Comparison of ENCODE assay signal across 25 cellular contexts in genomic region chr2:142805244-142805643, GRCh38.
"Had no signal": no experiment of that assay in that cellular context is flagged by ENCODE, and none has a peak within 500 bp of the region (broad histone marks: within the 10 kb centered on the region; RNA-seq: fewer than 3 reads in every experiment).

No MANE protein-coding gene starts in this region.

- H3K4me1 ChIP-seq: colonic mucosa, gastrocnemius medialis, lower lobe of right lung, pancreas, right atrium auricular region, stomach, thyroid gland, vagina had no signal

- H3K4me3 ChIP-seq: colonic mucosa, gastrocnemius medialis, lower lobe of right lung, pancreas, right atrium auricular region, stomach, thyroid gland, vagina had no signal

- H3K36me3 ChIP-seq: colonic mucosa, gastrocnemius medialis, lower lobe of right lung, pancreas, right atrium auricular region, stomach, thyroid gland, vagina had no signal

- H3K27me3 ChIP-seq: colonic mucosa, gastrocnemius medialis, pancreas, right atrium auricular region, stomach, thyroid gland, vagina had no signal

- H3K27ac ChIP-seq: colonic mucosa, epithelial cell of prostate, gastrocnemius medialis, lower lobe of right lung, pancreas, right atrium auricular region, stomach, thyroid gland, vagina had no signal

- DNase-seq: colonic mucosa; effector CD8-positive, alpha-beta T cell; endodermal cell; foreskin fibroblast; gastrocnemius medialis; head of caudate nucleus; kidney; left colon; left ventricle myocardium superior; lower lobe of right lung; naive thymus-derived CD8-positive, alpha-beta T cell; nephron progenitor cell; occipital lobe; pancreas; stimulated activated CD4-positive, alpha-beta T cell treated with anti-CD3 and anti-CD28 coated beads, Interleukin-2, amount 100 ng/mL, for 24 hours; stimulated activated CD4-positive, alpha-beta T cell treated with anti-CD3 and anti-CD28 coated beads, Interleukin-4, amount 100 ng/mL, for 24 hours; stimulated activated naive CD4-positive, alpha-beta T cell treated with Interleukin-2 at 50 U/mL for 16 hours; stomach; thyroid gland had no signal

- FAIRE-seq: kidney, pancreas had no signal

- ATAC-seq: esophagus mucosa; gastrocnemius medialis; left colon; left ventricle myocardium superior; lower lobe of right lung; naive thymus-derived CD8-positive, alpha-beta T cell; pancreas; sciatic nerve; stimulated activated effector memory CD8-positive, alpha-beta T cell treated with anti-CD3 and anti-CD28 coated beads, Interleukin-12 subunit alpha, Interleukin-12 subunit beta, amount 100 ng/mL, for 72 hours had no signal

- H3K9me3 ChIP-seq: colonic mucosa, gastrocnemius medialis, lower lobe of right lung, pancreas, right atrium auricular region, stomach, thyroid gland, vagina had no signal
